In genomic region chr17:81295678-81296381, GRCh38 we compare ENCODE assay signal across 8 cellular contexts. TPM values are rescaled to one million over a fixed set of nuclear protein-coding genes. Genes with fewer than 3 reads are reported as not detected.
DNase-seq lines count a peak whose midpoint lies in the region; ATAC-seq and TF ChIP-seq lines count a peak whose summit lies in the region.

No MANE protein-coding gene starts in this region.

- H4K20me1 ChIP-seq in OCI-LY3 (ENCODE audit: insufficient read depth, low read length) = peaks cover 5% of the 10 kb centered on the region; the same call in 1 of the 2 replicates

- H3K9me3 ChIP-seq in OCI-LY3 (ENCODE audit: insufficient read depth, low read length) = no peaks in the 10 kb centered on the region
- H3K9me3 ChIP-seq in trophoblast cell (ENCODE audit: insufficient read depth, low read depth, low read length) = peaks cover 6% of the 10 kb centered on the region

- peak overlapping the region; percentile 93 for H2AFZ ChIP-seq in OCI-LY3 (ENCODE audit: low read depth, low read length)
- peak overlapping the region; percentile 80 for H2AFZ ChIP-seq in trophoblast cell (ENCODE audit: insufficient read depth, low read length, poor library complexity)

- TF ChIP-seq CTCF in 22Rv1 (IDR thresholded peaks at IDR 0.05) (peak; percentile 72), GM12873 (IDR thresholded peaks at IDR 0.05; ENCODE audit: insufficient read depth, low read depth, low read length, missing control alignments) (peak; percentile 53), OCI-LY3 (IDR thresholded peaks at IDR 0.05; ENCODE audit: low read depth, low read length) (peak; percentile 30; the same call in 1 of the 2 replicates)

- peak overlapping the region; percentile 66 for H3K4ac ChIP-seq in trophoblast cell (ENCODE audit: low read depth, low read length)

- H3K4me1 ChIP-seq in OCI-LY3 (ENCODE audit: low read length) (peaks cover 9% of the 10 kb centered on the region; the same call in 1 of the 2 replicates), trophoblast cell (ENCODE audit: control insufficient read depth in 1 of 2, insufficient read depth in 2 of 2, low read length in 2 of 2) (peaks cover 5 to 14% of the 10 kb centered on the region in 2 experiments)

- H3K23ac ChIP-seq in trophoblast cell (ENCODE audit: low read length) = no peak overlapping the region

- H3K4me3 ChIP-seq in OCI-LY3 (ENCODE audit: low read length) (peak overlapping the region; percentile 97), trophoblast cell (ENCODE audit: low read depth, low read length) (peak overlapping the region; percentile 83)

- peak overlapping the region; percentile 90 for H3K14ac ChIP-seq in trophoblast cell (ENCODE audit: low read length)

- WGBS in trophoblast cell (ENCODE audit: extremely low coverage, insufficient coverage, insufficient read length) = no CpG with 5 or more reads among the region's 22 CpGs

- peak overlapping the region; percentile 62 for H2BK120ac ChIP-seq in trophoblast cell (ENCODE audit: insufficient read depth, low read length, poor library complexity)

- H3K79me1 ChIP-seq in trophoblast cell (ENCODE audit: low read length) = peaks cover 11% of the 10 kb centered on the region

- H3K36me3 ChIP-seq in OCI-LY3 (replicated peaks; ENCODE audit: low read depth, low read length) (no peaks in the 10 kb centered on the region), trophoblast cell (ENCODE audit: control insufficient read depth in 1 of 2, insufficient read depth in 2 of 2, low read length in 2 of 2) (no peaks in the 10 kb centered on the region)

- H3K27ac ChIP-seq in 22Rv1 = peak overlapping the region; percentile 88
- peak overlapping the region; percentile 63 for H3K27ac ChIP-seq in OCI-LY3 (ENCODE audit: low read length)
- H3K27ac ChIP-seq in trophoblast cell (ENCODE audit: low read depth, low read length) = peak overlapping the region; percentile 39

- H3K9ac ChIP-seq in OCI-LY3 (ENCODE audit: low read length) (peak overlapping the region; percentile 94), trophoblast cell (ENCODE audit: low read length) (peak overlapping the region; percentile 65)

- peak; percentile 83 for DNase-seq in activated effector memory CD4-positive, alpha-beta T cell treated with anti-CD3 and anti-CD28 coated beads, Interleukin-2, amount 50 U/mL, for 16 hours
- DNase-seq in glomerular visceral epithelial cell (ENCODE audit: extremely low spot score) (peak; percentile 54), trophoblast cell (peak; percentile 70 to 73), retina (no peak)

- H2BK12ac ChIP-seq in trophoblast cell (ENCODE audit: low read length) = no peak overlapping the region

- ATAC-seq in HG03432 (IDR thresholded peaks at IDR 0.05; ENCODE audit: unreplicated experiment) = peak; percentile 3

- peak overlapping the region; percentile 73 for H2BK5ac ChIP-seq in trophoblast cell (ENCODE audit: low read depth, low read length, poor library complexity)

- H3K4me2 ChIP-seq in OCI-LY3 (ENCODE audit: low read length) (peak overlapping the region; percentile 89), trophoblast cell (ENCODE audit: low read length) (peak overlapping the region; percentile 82)

- peaks cover 34% of the 10 kb centered on the region for H3K79me2 ChIP-seq in OCI-LY3 (ENCODE audit: low read length)
- peaks cover 13% of the 10 kb centered on the region for H3K79me2 ChIP-seq in trophoblast cell (ENCODE audit: control insufficient read depth, insufficient read depth, low read length, poor library complexity)

- peak overlapping the region; percentile 98 for H4K8ac ChIP-seq in trophoblast cell (ENCODE audit: low read depth, low read length)

- H2AK5ac ChIP-seq in trophoblast cell (ENCODE audit: low read length) = peak overlapping the region; percentile 87

- no peaks in the 10 kb centered on the region for H3K27me3 ChIP-seq in OCI-LY3 (ENCODE audit: low read depth, low read length)
- no peaks in the 10 kb centered on the region for H3K27me3 ChIP-seq in trophoblast cell (ENCODE audit: insufficient read depth, low read length)

- peak overlapping the region; percentile 85 for H3K18ac ChIP-seq in trophoblast cell (ENCODE audit: low read length)

- peak overlapping the region; percentile 81 for H4K91ac ChIP-seq in trophoblast cell (ENCODE audit: low read depth, low read length)

- H4K12ac ChIP-seq in trophoblast cell (ENCODE audit: low read depth, low read length) = peak overlapping the region; percentile 86

RNA-seq across cellular contexts. Expression of gene SLC38A10, which starts 0.7 kb away (rescaled TPM):
- 35.9 and 39.2 TPM in 2 replicates for polyA plus RNA-seq in trophoblast cell (2013)

RNA-seq across cellular contexts. Expression of gene NDUFAF8, which starts 56.7 kb away (rescaled TPM):
- 85.8 and 86.1 TPM in 2 replicates for polyA plus RNA-seq in trophoblast cell (2013)

RNA-seq across cellular contexts. Expression of gene TEPSIN, which starts 57.0 kb away (rescaled TPM):
- 17.9 and 18.0 TPM in 2 replicates for polyA plus RNA-seq in trophoblast cell (2013)
